ENCODE assay signal across 1 cellular context in the genomic region with DNA sequence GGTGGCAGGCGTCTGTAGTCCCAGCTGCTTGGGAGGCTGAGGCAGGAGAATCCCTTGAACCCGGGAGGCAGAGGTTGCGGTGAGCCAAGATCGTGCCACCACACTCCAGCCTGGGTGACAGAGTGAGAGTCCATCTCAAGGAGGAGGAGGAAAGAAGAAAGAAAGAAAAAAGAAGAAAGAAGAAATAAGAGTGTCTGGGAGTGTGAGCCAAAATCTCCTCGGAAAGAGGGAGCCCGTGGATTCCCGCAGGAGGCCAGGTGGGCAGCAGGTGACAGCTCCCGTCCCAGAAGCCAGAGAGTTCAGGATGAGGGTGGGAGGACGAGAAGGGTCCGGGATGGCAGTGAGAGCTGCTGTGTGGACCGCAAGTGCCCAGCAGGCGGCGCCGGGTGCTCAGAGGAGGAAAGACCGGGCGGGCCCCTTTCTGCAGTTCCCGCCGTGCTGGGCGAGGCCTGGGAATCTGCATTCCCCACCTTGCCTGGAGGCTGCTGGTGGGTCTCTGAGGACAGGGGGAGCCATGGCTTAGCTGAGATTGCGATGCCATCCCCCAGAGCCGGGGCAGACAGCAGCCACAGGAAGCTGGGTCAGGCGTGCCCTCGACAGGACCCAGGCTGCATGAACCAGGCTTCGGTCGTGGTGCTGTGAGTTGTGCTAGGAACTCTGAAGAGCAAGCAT.
TF ChIP-seq lines count a peak whose summit lies in the region.

No MANE protein-coding gene starts in this region.

TF ChIP-seq in HepG2, 621 proteins besides CTCF, POLR2A, EP300 and RAD21 (continued from another document and continues in another):
- TF ChIP-seq, protein P1, sequence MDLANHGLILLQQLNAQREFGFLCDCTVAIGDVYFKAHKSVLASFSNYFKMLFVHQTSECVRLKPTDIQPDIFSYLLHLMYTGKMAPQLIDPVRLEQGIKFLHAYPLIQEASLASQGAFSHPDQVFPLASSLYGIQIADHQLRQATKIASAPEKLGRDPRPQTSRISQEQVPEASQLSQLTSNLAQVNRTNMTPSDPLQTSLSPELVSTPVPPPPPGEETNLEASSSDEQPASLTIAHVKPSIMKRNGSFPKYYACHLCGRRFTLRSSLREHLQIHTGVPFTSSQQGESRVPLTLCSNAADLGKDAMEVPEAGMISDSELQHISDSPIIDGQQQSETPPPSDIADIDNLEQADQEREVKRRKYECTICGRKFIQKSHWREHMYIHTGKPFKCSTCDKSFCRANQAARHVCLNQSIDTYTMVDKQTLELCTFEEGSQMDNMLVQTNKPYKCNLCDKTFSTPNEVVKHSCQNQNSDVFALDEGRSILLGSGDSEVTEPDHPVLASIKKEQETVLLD (CRISPR knock-in tag; IDR thresholded peaks at IDR 0.05; ENCODE audit: low read depth) = no peak
- 0 out of 2 replicates have a peak, but pooled peaks have one; percentile 37 for TF ChIP-seq FOXC1 (CRISPR knock-in tag; IDR thresholded peaks at IDR 0.05; ENCODE audit: borderline replicate concordance)
- TF ChIP-seq MIER3 (CRISPR knock-in tag; IDR thresholded peaks at IDR 0.05; ENCODE audit: borderline replicate concordance) = no peak
- TF ChIP-seq, protein P2, sequence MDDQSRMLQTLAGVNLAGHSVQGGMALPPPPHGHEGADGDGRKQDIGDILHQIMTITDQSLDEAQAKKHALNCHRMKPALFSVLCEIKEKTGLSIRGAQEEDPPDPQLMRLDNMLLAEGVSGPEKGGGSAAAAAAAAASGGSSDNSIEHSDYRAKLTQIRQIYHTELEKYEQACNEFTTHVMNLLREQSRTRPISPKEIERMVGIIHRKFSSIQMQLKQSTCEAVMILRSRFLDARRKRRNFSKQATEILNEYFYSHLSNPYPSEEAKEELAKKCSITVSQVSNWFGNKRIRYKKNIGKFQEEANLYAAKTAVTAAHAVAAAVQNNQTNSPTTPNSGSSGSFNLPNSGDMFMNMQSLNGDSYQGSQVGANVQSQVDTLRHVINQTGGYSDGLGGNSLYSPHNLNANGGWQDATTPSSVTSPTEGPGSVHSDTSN (CRISPR knock-in tag; IDR thresholded peaks at IDR 0.05; ENCODE audit: borderline replicate concordance) = no peak
- no peak for TF ChIP-seq TCF7L2 (IDR thresholded peaks at IDR 0.05; ENCODE audit: low read depth, low read length)
- no peak for TF ChIP-seq ZNF598 (CRISPR knock-in tag; IDR thresholded peaks at IDR 0.05; ENCODE audit: borderline replicate concordance)
- no peak for TF ChIP-seq MTA1 (CRISPR knock-in tag; IDR thresholded peaks at IDR 0.05; ENCODE audit: borderline replicate concordance)
- TF ChIP-seq, protein P3, sequence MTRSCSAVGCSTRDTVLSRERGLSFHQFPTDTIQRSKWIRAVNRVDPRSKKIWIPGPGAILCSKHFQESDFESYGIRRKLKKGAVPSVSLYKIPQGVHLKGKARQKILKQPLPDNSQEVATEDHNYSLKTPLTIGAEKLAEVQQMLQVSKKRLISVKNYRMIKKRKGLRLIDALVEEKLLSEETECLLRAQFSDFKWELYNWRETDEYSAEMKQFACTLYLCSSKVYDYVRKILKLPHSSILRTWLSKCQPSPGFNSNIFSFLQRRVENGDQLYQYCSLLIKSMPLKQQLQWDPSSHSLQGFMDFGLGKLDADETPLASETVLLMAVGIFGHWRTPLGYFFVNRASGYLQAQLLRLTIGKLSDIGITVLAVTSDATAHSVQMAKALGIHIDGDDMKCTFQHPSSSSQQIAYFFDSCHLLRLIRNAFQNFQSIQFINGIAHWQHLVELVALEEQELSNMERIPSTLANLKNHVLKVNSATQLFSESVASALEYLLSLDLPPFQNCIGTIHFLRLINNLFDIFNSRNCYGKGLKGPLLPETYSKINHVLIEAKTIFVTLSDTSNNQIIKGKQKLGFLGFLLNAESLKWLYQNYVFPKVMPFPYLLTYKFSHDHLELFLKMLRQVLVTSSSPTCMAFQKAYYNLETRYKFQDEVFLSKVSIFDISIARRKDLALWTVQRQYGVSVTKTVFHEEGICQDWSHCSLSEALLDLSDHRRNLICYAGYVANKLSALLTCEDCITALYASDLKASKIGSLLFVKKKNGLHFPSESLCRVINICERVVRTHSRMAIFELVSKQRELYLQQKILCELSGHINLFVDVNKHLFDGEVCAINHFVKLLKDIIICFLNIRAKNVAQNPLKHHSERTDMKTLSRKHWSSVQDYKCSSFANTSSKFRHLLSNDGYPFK (CRISPR knock-in tag; IDR thresholded peaks at IDR 0.05; ENCODE audit: borderline replicate concordance) = 0 out of 2 replicates have a peak, but pooled peaks have one; percentile 47
- no peak for TF ChIP-seq ARID2 (CRISPR knock-in tag; IDR thresholded peaks at IDR 0.05; ENCODE audit: borderline replicate concordance)
- TF ChIP-seq ZBTB20 (CRISPR knock-in tag; IDR thresholded peaks at IDR 0.05; ENCODE audit: borderline replicate concordance, low read depth) = no peak
- no peak for TF ChIP-seq ZSCAN12 (CRISPR knock-in tag; IDR thresholded peaks at IDR 0.05)
- 0 out of 2 replicates have a peak, but pooled peaks have one; percentile 34 for TF ChIP-seq ZMYM4 (CRISPR knock-in tag; IDR thresholded peaks at IDR 0.05)
- TF ChIP-seq ZNF556 (CRISPR knock-in tag; IDR thresholded peaks at IDR 0.05; ENCODE audit: borderline replicate concordance) = no peak
- TF ChIP-seq, protein P4, sequence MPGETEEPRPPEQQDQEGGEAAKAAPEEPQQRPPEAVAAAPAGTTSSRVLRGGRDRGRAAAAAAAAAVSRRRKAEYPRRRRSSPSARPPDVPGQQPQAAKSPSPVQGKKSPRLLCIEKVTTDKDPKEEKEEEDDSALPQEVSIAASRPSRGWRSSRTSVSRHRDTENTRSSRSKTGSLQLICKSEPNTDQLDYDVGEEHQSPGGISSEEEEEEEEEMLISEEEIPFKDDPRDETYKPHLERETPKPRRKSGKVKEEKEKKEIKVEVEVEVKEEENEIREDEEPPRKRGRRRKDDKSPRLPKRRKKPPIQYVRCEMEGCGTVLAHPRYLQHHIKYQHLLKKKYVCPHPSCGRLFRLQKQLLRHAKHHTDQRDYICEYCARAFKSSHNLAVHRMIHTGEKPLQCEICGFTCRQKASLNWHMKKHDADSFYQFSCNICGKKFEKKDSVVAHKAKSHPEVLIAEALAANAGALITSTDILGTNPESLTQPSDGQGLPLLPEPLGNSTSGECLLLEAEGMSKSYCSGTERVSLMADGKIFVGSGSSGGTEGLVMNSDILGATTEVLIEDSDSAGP (CRISPR knock-in tag; IDR thresholded peaks at IDR 0.05; ENCODE audit: borderline replicate concordance) = peak; percentile 42; the same call in 1 of the 2 replicates
- TF ChIP-seq ZNF746 (CRISPR knock-in tag; IDR thresholded peaks at IDR 0.05) = no peak
- TF ChIP-seq HIVEP1 (CRISPR knock-in tag; IDR thresholded peaks at IDR 0.05) = no peak
- TF ChIP-seq KAT2B (IDR thresholded peaks at IDR 0.05; ENCODE audit: borderline replicate concordance, low read depth, low read length) = no peak
- TF ChIP-seq, protein P5, sequence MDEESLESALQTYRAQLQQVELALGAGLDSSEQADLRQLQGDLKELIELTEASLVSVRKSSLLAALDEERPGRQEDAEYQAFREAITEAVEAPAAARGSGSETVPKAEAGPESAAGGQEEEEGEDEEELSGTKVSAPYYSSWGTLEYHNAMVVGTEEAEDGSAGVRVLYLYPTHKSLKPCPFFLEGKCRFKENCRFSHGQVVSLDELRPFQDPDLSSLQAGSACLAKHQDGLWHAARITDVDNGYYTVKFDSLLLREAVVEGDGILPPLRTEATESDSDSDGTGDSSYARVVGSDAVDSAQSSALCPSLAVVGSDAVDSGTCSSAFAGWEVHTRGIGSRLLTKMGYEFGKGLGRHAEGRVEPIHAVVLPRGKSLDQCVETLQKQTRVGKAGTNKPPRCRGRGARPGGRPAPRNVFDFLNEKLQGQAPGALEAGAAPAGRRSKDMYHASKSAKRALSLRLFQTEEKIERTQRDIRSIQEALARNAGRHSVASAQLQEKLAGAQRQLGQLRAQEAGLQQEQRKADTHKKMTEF (CRISPR knock-in tag; IDR thresholded peaks at IDR 0.05) = no peak
- TF ChIP-seq TOPORS (CRISPR knock-in tag; IDR thresholded peaks at IDR 0.05) = no peak
- no peak for TF ChIP-seq CENPT (CRISPR knock-in tag; IDR thresholded peaks at IDR 0.05; ENCODE audit: low read depth)
- TF ChIP-seq, protein P6, sequence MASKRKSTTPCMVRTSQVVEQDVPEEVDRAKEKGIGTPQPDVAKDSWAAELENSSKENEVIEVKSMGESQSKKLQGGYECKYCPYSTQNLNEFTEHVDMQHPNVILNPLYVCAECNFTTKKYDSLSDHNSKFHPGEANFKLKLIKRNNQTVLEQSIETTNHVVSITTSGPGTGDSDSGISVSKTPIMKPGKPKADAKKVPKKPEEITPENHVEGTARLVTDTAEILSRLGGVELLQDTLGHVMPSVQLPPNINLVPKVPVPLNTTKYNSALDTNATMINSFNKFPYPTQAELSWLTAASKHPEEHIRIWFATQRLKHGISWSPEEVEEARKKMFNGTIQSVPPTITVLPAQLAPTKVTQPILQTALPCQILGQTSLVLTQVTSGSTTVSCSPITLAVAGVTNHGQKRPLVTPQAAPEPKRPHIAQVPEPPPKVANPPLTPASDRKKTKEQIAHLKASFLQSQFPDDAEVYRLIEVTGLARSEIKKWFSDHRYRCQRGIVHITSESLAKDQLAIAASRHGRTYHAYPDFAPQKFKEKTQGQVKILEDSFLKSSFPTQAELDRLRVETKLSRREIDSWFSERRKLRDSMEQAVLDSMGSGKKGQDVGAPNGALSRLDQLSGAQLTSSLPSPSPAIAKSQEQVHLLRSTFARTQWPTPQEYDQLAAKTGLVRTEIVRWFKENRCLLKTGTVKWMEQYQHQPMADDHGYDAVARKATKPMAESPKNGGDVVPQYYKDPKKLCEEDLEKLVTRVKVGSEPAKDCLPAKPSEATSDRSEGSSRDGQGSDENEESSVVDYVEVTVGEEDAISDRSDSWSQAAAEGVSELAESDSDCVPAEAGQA (IDR thresholded peaks at IDR 0.05; ENCODE audit: low read depth) = no peak
- TF ChIP-seq, protein P6 (CRISPR knock-in tag; IDR thresholded peaks at IDR 0.05; ENCODE audit: borderline replicate concordance) = no peak
- TF ChIP-seq CHCHD3 (CRISPR knock-in tag; IDR thresholded peaks at IDR 0.05) = 0 out of 2 replicates have a peak, but pooled peaks have one; percentile 47
- no peak for TF ChIP-seq ZNF607 (CRISPR knock-in tag; IDR thresholded peaks at IDR 0.05; ENCODE audit: borderline replicate concordance)
- peak; percentile 57; the same call in 1 of the 2 replicates for TF ChIP-seq ZBTB7B (CRISPR knock-in tag; IDR thresholded peaks at IDR 0.05)
- no peak for TF ChIP-seq MAZ (IDR thresholded peaks at IDR 0.05; ENCODE audit: borderline replicate concordance, low read depth, low read length)
- no peak for TF ChIP-seq MAZ (CRISPR knock-in tag; IDR thresholded peaks at IDR 0.05; ENCODE audit: low read depth)
- TF ChIP-seq, protein P7, sequence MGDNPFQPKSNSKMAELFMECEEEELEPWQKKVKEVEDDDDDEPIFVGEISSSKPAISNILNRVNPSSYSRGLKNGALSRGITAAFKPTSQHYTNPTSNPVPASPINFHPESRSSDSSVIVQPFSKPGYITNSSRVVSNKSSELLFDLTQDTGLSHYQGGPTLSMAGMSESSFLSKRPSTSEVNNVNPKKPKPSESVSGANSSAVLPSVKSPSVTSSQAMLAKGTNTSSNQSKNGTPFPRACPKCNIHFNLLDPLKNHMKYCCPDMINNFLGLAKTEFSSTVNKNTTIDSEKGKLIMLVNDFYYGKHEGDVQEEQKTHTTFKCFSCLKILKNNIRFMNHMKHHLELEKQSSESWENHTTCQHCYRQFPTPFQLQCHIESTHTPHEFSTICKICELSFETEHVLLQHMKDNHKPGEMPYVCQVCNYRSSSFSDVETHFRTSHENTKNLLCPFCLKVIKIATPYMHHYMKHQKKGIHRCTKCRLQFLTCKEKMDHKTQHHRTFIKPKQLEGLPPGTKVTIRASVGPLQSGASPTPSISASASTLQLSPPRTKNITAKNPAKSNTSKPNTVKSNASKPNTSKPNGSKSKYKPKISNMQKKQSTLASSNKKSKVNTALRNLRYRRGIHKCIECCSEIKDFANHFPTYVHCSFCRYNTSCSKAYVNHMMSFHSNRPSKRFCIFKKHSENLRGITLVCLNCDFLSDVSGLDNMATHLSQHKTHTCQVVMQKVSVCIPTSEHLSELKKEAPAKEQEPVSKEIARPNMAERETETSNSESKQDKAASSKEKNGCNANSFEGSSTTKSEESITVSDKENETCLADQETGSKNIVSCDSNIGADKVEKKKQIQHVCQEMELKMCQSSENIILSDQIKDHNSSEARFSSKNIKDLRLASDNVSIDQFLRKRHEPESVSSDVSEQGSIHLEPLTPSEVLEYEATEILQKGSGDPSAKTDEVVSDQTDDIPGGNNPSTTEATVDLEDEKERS (CRISPR knock-in tag; IDR thresholded peaks at IDR 0.05) = no peak
- TF ChIP-seq, protein P8, sequence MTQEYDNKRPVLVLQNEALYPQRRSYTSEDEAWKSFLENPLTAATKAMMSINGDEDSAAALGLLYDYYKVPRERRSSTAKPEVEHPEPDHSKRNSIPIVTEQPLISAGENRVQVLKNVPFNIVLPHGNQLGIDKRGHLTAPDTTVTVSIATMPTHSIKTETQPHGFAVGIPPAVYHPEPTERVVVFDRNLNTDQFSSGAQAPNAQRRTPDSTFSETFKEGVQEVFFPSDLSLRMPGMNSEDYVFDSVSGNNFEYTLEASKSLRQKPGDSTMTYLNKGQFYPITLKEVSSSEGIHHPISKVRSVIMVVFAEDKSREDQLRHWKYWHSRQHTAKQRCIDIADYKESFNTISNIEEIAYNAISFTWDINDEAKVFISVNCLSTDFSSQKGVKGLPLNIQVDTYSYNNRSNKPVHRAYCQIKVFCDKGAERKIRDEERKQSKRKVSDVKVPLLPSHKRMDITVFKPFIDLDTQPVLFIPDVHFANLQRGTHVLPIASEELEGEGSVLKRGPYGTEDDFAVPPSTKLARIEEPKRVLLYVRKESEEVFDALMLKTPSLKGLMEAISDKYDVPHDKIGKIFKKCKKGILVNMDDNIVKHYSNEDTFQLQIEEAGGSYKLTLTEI (CRISPR knock-in tag; conservative IDR thresholded peaks at IDR 0.05) = no peak
- 0 out of 2 replicates have a peak, but pooled peaks have one; percentile 7 for TF ChIP-seq MIXL1 (CRISPR knock-in tag; IDR thresholded peaks at IDR 0.05)
- TF ChIP-seq PCBP1 (IDR thresholded peaks at IDR 0.05; ENCODE audit: borderline replicate concordance, low read depth, low read length) = 0 out of 2 replicates have a peak, but pooled peaks have one; percentile 28
- TF ChIP-seq ZNF263 (CRISPR knock-in tag; IDR thresholded peaks at IDR 0.05) = peak; percentile 66
- TF ChIP-seq SMARCC2 (IDR thresholded peaks at IDR 0.05) = no peak
- TF ChIP-seq KDM5B (CRISPR knock-in tag; IDR thresholded peaks at IDR 0.05; ENCODE audit: borderline replicate concordance) = no peak
- TF ChIP-seq CBX2 (IDR thresholded peaks at IDR 0.05; ENCODE audit: low read depth, low read length) = no peak
- TF ChIP-seq CBX2 (CRISPR knock-in tag; IDR thresholded peaks at IDR 0.05; ENCODE audit: low read depth) = no peak
- 0 out of 2 replicates have a peak, but pooled peaks have one; percentile 49 for TF ChIP-seq KDM3A (CRISPR knock-in tag; IDR thresholded peaks at IDR 0.05; ENCODE audit: low read depth)
